ENCODE assay signal across 1 cellular context in the genomic region with DNA sequence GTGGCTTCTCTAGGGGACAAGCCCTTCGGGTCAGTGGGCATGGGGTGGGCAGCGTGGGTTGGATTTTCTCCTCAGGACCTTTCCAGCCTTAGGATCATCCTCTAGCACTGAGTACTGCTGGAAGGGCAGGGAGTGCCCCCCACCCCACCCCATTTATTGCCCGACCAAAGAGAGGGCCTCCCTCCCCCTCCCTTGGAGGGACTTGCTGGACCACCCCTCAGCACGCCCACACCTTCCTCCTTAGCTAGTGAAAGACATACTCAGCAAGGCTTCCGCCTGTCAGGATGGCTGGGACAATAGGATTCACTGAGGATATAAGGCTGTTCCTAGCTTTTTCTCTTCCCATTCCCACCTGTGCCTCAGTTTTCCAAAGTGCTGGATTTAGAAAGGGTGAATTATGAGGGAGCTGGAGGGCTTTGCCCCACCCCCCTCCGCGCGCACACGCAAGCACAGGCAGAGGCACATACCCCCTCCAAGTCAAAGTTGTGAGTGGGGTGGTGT.
TF ChIP-seq lines count a peak whose summit lies in the region.

No MANE protein-coding gene starts in this region.

TF ChIP-seq in liver, 16 proteins besides CTCF, POLR2A, EP300 and RAD21 (continued from another document):
- no peak for TF ChIP-seq REST (IDR thresholded peaks at IDR 0.05)
- TF ChIP-seq, protein P1, sequence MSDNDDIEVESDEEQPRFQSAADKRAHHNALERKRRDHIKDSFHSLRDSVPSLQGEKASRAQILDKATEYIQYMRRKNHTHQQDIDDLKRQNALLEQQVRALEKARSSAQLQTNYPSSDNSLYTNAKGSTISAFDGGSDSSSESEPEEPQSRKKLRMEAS (IDR thresholded peaks at IDR 0.05), result no peak
- no peak for TF ChIP-seq SP1 (IDR thresholded peaks at IDR 0.05)
- no peak for TF ChIP-seq HNF4G (IDR thresholded peaks at IDR 0.05)
